In genomic region chr16:28027055-28027454, GRCh38 we compare ENCODE assay signal across 24 cellular contexts. TPM values are rescaled to one million over a fixed set of nuclear protein-coding genes. Genes with fewer than 3 reads are reported as not detected.
"Had no signal": no experiment of that assay in that cellular context is flagged by ENCODE, and none has a peak within 500 bp of the region (broad histone marks: within the 10 kb centered on the region; RNA-seq: fewer than 3 reads in every experiment).

No MANE protein-coding gene starts in this region.

- H3K4me1 Mint-ChIP-seq: stimulated activated effector memory CD8-positive, alpha-beta T cell treated with anti-CD3 and anti-CD28 coated beads, Interleukin-12 subunit alpha, Interleukin-12 subunit beta, amount 100 ng/mL, for 72 hours had no signal

- H3K27ac ChIP-seq: esophagus squamous epithelium, pancreas, suprapubic skin, thyroid gland had no signal

- H3K36me3 Mint-ChIP-seq: natural killer cell treated with Interleukin-12 subunit alpha and Interleukin-12 subunit beta and Interleukin-15 and Interleukin-18, amount 100 ng/mL, for 72 hours; type B pancreatic cell had no signal

- H3K4me3 ChIP-seq: esophagus squamous epithelium, lung, pancreas, smooth muscle cell, suprapubic skin, thyroid gland had no signal

- H3K9me3 ChIP-seq: esophagus squamous epithelium, pancreas, suprapubic skin, thyroid gland had no signal

- H3K27me3 ChIP-seq: esophagus squamous epithelium, suprapubic skin, thyroid gland had no signal

- ATAC-seq: left colon; left ventricle myocardium superior; natural killer cell treated with Interleukin-12 subunit alpha and Interleukin-12 subunit beta and Interleukin-15 and Interleukin-18, amount 100 ng/mL, for 72 hours; pancreas; right cardiac atrium; stimulated activated effector memory CD8-positive, alpha-beta T cell treated with anti-CD3 and anti-CD28 coated beads, Interleukin-12 subunit alpha, Interleukin-12 subunit beta, amount 100 ng/mL, for 72 hours; stimulated activated naive CD8-positive, alpha-beta T cell treated with anti-CD3 and anti-CD28 coated beads, Interleukin-15, Interleukin-2, amounts not matched to agents 100 U/mL and 50 U/mL, for 24 hours had no signal

- H3K4me1 ChIP-seq: esophagus squamous epithelium, pancreas, suprapubic skin, thyroid gland had no signal

- DNase-seq: dermis blood vessel endothelial cell; esophagus squamous epithelium; foreskin fibroblast; left colon; left ventricle myocardium superior; mesenchymal stem cell; midbrain; occipital lobe; pancreas; right cardiac atrium; stimulated activated CD4-positive, alpha-beta T cell treated with anti-CD3 and anti-CD28 coated beads, Interleukin-4, amount 100 ng/mL, for 1 hour; stimulated activated CD8-positive, alpha-beta memory T cell treated with anti-CD3 and anti-CD28 coated beads, Interleukin-4, amount 100 ng/mL, for 48 hours; stimulated activated naive CD8-positive, alpha-beta T cell treated with anti-CD3 and anti-CD28 coated beads, Interleukin-15, Interleukin-2, amounts not matched to agents 100 U/mL and 50 U/mL, for 24 hours; thyroid gland had no signal

- H3K36me3 ChIP-seq: esophagus squamous epithelium, pancreas, suprapubic skin, thyroid gland had no signal

- H3K27ac Mint-ChIP-seq: natural killer cell treated with Interleukin-12 subunit alpha and Interleukin-12 subunit beta and Interleukin-15 and Interleukin-18, amount 100 ng/mL, for 72 hours; progenitor cell of endocrine pancreas; stimulated activated effector memory CD8-positive, alpha-beta T cell treated with anti-CD3 and anti-CD28 coated beads, Interleukin-12 subunit alpha, Interleukin-12 subunit beta, amount 100 ng/mL, for 72 hours; type B pancreatic cell had no signal

- H3K4me2 ChIP-seq: smooth muscle cell had no signal

- H3K9me3 Mint-ChIP-seq: natural killer cell treated with Interleukin-12 subunit alpha and Interleukin-12 subunit beta and Interleukin-15 and Interleukin-18, amount 100 ng/mL, for 72 hours; stimulated activated effector memory CD8-positive, alpha-beta T cell treated with anti-CD3 and anti-CD28 coated beads, Interleukin-12 subunit alpha, Interleukin-12 subunit beta, amount 100 ng/mL, for 72 hours had no signal

- H3K4me3 Mint-ChIP-seq: natural killer cell treated with Interleukin-12 subunit alpha and Interleukin-12 subunit beta and Interleukin-15 and Interleukin-18, amount 100 ng/mL, for 72 hours; stimulated activated effector memory CD8-positive, alpha-beta T cell treated with anti-CD3 and anti-CD28 coated beads, Interleukin-12 subunit alpha, Interleukin-12 subunit beta, amount 100 ng/mL, for 72 hours; type B pancreatic cell had no signal

- FAIRE-seq: pancreas, urothelium cell line had no signal

RNA-seq across cellular contexts. Expression of gene GSG1L, which starts 36.5 kb away (rescaled TPM):
- total RNA-seq: dermis blood vessel endothelial cell; epithelial cell of proximal tubule; kidney epithelial cell; natural killer cell treated with Interleukin-12 subunit alpha and Interleukin-12 subunit beta and Interleukin-15 and Interleukin-18, amount 100 ng/mL, for 72 hours; thyroid gland had no signal
- polyA plus RNA-seq: smooth muscle cell had no signal
